ENCODE assay signal across 15 cellular contexts in genomic region chr22:23098718-23099524, GRCh38. TPM values are rescaled to one million over a fixed set of nuclear protein-coding genes. Genes with fewer than 3 reads are reported as not detected.
DNase-seq lines count a peak whose midpoint lies in the region; ATAC-seq and TF ChIP-seq lines count a peak whose summit lies in the region.
"Had no signal": no experiment of that assay in that cellular context is flagged by ENCODE, and none has a peak within 500 bp of the region (broad histone marks: within the 10 kb centered on the region; RNA-seq: fewer than 3 reads in every experiment).

No MANE protein-coding gene starts in this region.

- peak overlapping the region; percentile 67 to 82 for H3K27ac ChIP-seq in right atrium auricular region
- H3K27ac ChIP-seq in prostate gland: peak overlapping the region; percentile 67 to 74

- DNase-seq in Right ventricle myocardium inferior (ENCODE audit: missing footprints) (peak; percentile 75), cardiac septum (ENCODE audit: low spot score) (no peak), right atrium auricular region (ENCODE audit: low spot score) (no peak), prostate gland (ENCODE audit: low spot score) (peak; percentile 58), NCI-H1436 treated with DMSO at 0.1 percent for 48 hours (lab: John Stamatoyannopoulos, UW) (no peak), NCI-H510A (lab: John Stamatoyannopoulos, UW) (no peak)
- DNase-seq: activated CD4-positive, alpha-beta T cell treated with anti-CD3 and anti-CD28 coated beads, Interleukin-2, amount 50 U/mL, for 48 hours; HFFc6; NCI-H1048; NCI-H510A treated with DMSO at 0.1 percent for 48 hours; stimulated activated naive CD8-positive, alpha-beta T cell treated with anti-CD3 and anti-CD28 coated beads, Interleukin-15, amount 100 ng/mL, for 72 hours; T1000 had no signal

- H3K36me3 ChIP-seq in right atrium auricular region (no peaks in the 10 kb centered on the region), prostate gland (no peaks in the 10 kb centered on the region)

- TF ChIP-seq CTCF in right atrium auricular region (IDR thresholded peaks at IDR 0.05): no peak
- TF ChIP-seq CTCF in prostate gland (IDR thresholded peaks at IDR 0.05): no peak

- no peaks in the 10 kb centered on the region for H3K9me3 ChIP-seq in right atrium auricular region
- H3K9me3 ChIP-seq in prostate gland: no peaks in the 10 kb centered on the region

- 20% methylated on average over 28 of the region's 28 CpGs for WGBS in prostate gland

- peak; percentile 93 for ATAC-seq in Right ventricle myocardium inferior
- no peak for ATAC-seq in esophagus mucosa
- no peak for ATAC-seq in HG03139 (IDR thresholded peaks at IDR 0.05; ENCODE audit: unreplicated experiment)
- ATAC-seq: stimulated activated naive CD8-positive, alpha-beta T cell treated with anti-CD3 and anti-CD28 coated beads, Interleukin-15, amount 100 ng/mL, for 72 hours had no signal

- H3K4me1 ChIP-seq in right atrium auricular region: peaks cover 0 to 31% of the 10 kb centered on the region in 2 donors
- peaks cover 14% of the 10 kb centered on the region for H3K4me1 ChIP-seq in prostate gland (replicated peaks)

- intact Hi-C loops in Right ventricle myocardium inferior (cut with DNase I): no loop called here
- intact Hi-C loops in cardiac septum (cut with DNase I): no loop called here
- intact Hi-C loops in prostate gland (cut with DNase I): no loop called here

- no peak for TF ChIP-seq POLR2A in prostate gland (IDR thresholded peaks at IDR 0.05)

- H3K27me3 ChIP-seq in right atrium auricular region (no peaks in the 10 kb centered on the region), prostate gland (replicated peaks; ENCODE audit: insufficient read depth) (no peaks in the 10 kb centered on the region)

- H3K4me3 ChIP-seq in right atrium auricular region (no peak overlapping the region), prostate gland (no peak overlapping the region)

RNA-seq across cellular contexts. Expression of gene GNAZ, which starts 28.6 kb away (rescaled TPM):
- 3.1 TPM for total RNA-seq in Right ventricle myocardium inferior
- 2.2 TPM for total RNA-seq in cardiac septum
- total RNA-seq in right atrium auricular region: 1 to 10 TPM; 1.9 to 3.2 TPM
- 10 to 100 TPM in 1 of 2 donors, 1 to 10 TPM in 1; 5.7 to 22.6 TPM for total RNA-seq in prostate gland
- total RNA-seq in esophagus mucosa: 0.76 TPM

RNA-seq across cellular contexts. Expression of gene RSPH14, which starts 42.9 kb away (rescaled TPM):
- not detected for total RNA-seq in Right ventricle myocardium inferior
- total RNA-seq in cardiac septum: not detected
- total RNA-seq in right atrium auricular region: not detected
- 1 to 10 TPM in 1 of 2 donors, under 1 TPM in 1; 0.68 to 3.6 TPM for total RNA-seq in prostate gland
- not detected for total RNA-seq in esophagus mucosa
- total RNA-seq: bronchial epithelial cell, HFFc6 had no signal

RNA-seq across cellular contexts. Expression of gene RAB36, which starts 46.4 kb away (rescaled TPM):
- total RNA-seq in Right ventricle myocardium inferior (0.54 TPM), cardiac septum (0.70 TPM), right atrium auricular region (1 to 10 TPM in 1 of 2 donors, under 1 TPM in 1; 0.59 to 2.0 TPM), prostate gland (10 to 100 TPM in 1 of 2 donors, 1 to 10 TPM in 1; 4.1 to 12.7 TPM), esophagus mucosa (4.1 TPM)

Comparison
In these comparisons a context has a peak if more than half of its experiments do, and no peak if none do; other contexts are left out.
1. DNase-seq: peak in Right ventricle myocardium inferior (single experiment) and prostate gland (single experiment); none in cardiac septum (single experiment), right atrium auricular region (single experiment), NCI-H1436 treated with DMSO at 0.1 percent for 48 hours (single experiment) and NCI-H510A (single experiment).